25 cellular contexts compared by ENCODE assay signal in the genomic region with DNA sequence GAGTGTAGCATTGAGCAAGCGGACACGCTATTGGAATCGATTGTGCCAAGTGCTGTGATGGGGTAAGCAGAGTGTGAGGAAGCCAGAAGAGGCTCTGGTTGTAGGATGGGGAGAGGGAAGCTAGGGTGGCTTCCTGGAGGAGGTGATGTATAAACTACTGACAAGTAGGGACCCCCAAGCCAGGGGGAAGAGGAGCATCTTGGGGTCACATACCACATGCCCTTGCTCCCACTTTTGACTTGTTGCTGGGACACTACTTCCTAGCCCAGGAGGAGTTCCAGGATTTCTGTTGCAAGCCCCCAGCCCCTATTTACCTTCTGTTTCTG. TPM values are rescaled to one million over a fixed set of nuclear protein-coding genes. Genes with fewer than 3 reads are reported as not detected.
DNase-seq lines count a peak whose midpoint lies in the region; ATAC-seq, FAIRE-seq and TF ChIP-seq lines count a peak whose summit lies in the region.
"Had no signal": no experiment of that assay in that cellular context is flagged by ENCODE, and none has a peak within 500 bp of the region (broad histone marks: within the 10 kb centered on the region; RNA-seq: fewer than 3 reads in every experiment).

No MANE protein-coding gene starts in this region.

- no peak for DNase-seq in GM23338 (ENCODE audit: low spot score)
- DNase-seq in RWPE1 (ENCODE audit: low spot score) = no peak
- DNase-seq in foreskin keratinocyte = no peak
- DNase-seq in posterior vena cava (ENCODE audit: low spot score) = peak; percentile 59
- DNase-seq in kidney = no peak
- DNase-seq in midbrain (lab: John Stamatoyannopoulos, UW) = no peak
- DNase-seq: activated gamma-delta T cell treated with Interleukin-2 at 50 U/mL for 16 hours; activated T-cell treated with anti-CD3 and anti-CD28 coated beads, Interleukin-2, amount 50 U/mL, for 24 hours; brain microvascular endothelial cell; DND-41; effector CD8-positive, alpha-beta T cell; Karpas-422; left lung; natural killer cell; NCI-H146; NCI-H446; NCI-H774; pancreas; stimulated activated CD4-positive, alpha-beta T cell treated with anti-CD3 and anti-CD28 coated beads, Interleukin-4, amount 100 ng/mL, for 24 hours; stimulated activated naive B cell treated with anti-CD40 and anti-IgM and Interleukin-4, amounts not matched to agents 10 μg/mL and 1 μg/mL and 100 μg/mL, for 72 hours had no signal

- no peak overlapping the region for H3K4me3 Mint-ChIP-seq in GM23338
- H3K4me3 Mint-ChIP-seq: activated T-cell treated with anti-CD3 and anti-CD28 coated beads, Interleukin-2, amount 50 U/mL, for 24 hours; CD14-positive monocyte; natural killer cell; stimulated activated naive B cell treated with anti-CD40 and anti-IgM and Interleukin-4, amounts not matched to agents 10 μg/mL and 1 μg/mL and 100 μg/mL, for 72 hours had no signal

- no peak for ATAC-seq in GM23338
- no peak for ATAC-seq in foreskin keratinocyte
- no peak for ATAC-seq in HG03196 (IDR thresholded peaks at IDR 0.05; ENCODE audit: unreplicated experiment)
- ATAC-seq: natural killer cell had no signal

- TF ChIP-seq CTCF in GM23338 (conservative IDR thresholded peaks at IDR 0.05; ENCODE audit: low read depth in 2 of 2) (no peak), RWPE1 (conservative IDR thresholded peaks at IDR 0.05; ENCODE audit: low read depth) (no peak), foreskin keratinocyte (conservative IDR thresholded peaks at IDR 0.05) (no peak), kidney (IDR thresholded peaks at IDR 0.05; ENCODE audit: borderline replicate concordance, extremely low read depth, insufficient read depth) (no peak)

- no peaks in the 10 kb centered on the region for H3K9me2 ChIP-seq in GM23338 (ENCODE audit: insufficient read depth)

- no peak overlapping the region for H3K27ac Mint-ChIP-seq in GM23338
- H3K27ac Mint-ChIP-seq: activated T-cell treated with anti-CD3 and anti-CD28 coated beads, Interleukin-2, amount 50 U/mL, for 24 hours; CD14-positive monocyte; natural killer cell; stimulated activated naive B cell treated with anti-CD40 and anti-IgM and Interleukin-4, amounts not matched to agents 10 μg/mL and 1 μg/mL and 100 μg/mL, for 72 hours had no signal

- no peaks in the 10 kb centered on the region for H3K36me3 Mint-ChIP-seq in GM23338 (ENCODE audit: low read depth)
- H3K36me3 Mint-ChIP-seq: CD14-positive monocyte, natural killer cell had no signal

- CTCF ChIA-PET in RWPE1 (lab: Yijun Ruan, JAX) = interaction anchor here (1.4 kb wide), 1 partner anchor 35 kb away, joined by 5 read pairs; no protein-coding TSS in a partner anchor

- H3K27me3 Mint-ChIP-seq in GM23338 (ENCODE audit: insufficient read depth, low read depth, poor library complexity) = peaks cover 3% of the 10 kb centered on the region

- no peak overlapping the region for H3K9ac ChIP-seq in kidney (ENCODE audit: low read length in 2 of 2)

- H3K36me3 ChIP-seq in GM23338 (ENCODE audit: insufficient read depth) (no peaks in the 10 kb centered on the region), kidney (ENCODE audit: control insufficient read depth in 1 of 2, insufficient read depth in 2 of 2, low read length in 2 of 2) (no peaks in the 10 kb centered on the region)
- H3K36me3 ChIP-seq: adrenal gland, brain microvascular endothelial cell, left lung, pancreas had no signal

- peak overlapping the region; percentile 90 for H2AFZ ChIP-seq in GM23338

- H3K27me3 ChIP-seq in GM23338 (ENCODE audit: insufficient read depth) (no peaks in the 10 kb centered on the region), foreskin keratinocyte (no peaks in the 10 kb centered on the region)
- H3K27me3 ChIP-seq: pancreas had no signal

- intact Hi-C loops in posterior vena cava (cut with DNase I) (no loop called here), kidney (cut with DNase I) (no loop called here)

- no peaks in the 10 kb centered on the region for H3K79me2 ChIP-seq in GM23338 (replicated peaks; ENCODE audit: insufficient read depth)

- POLR2A ChIA-PET in RWPE1 (lab: Yijun Ruan, JAX; ENCODE audit: low non-redundant PET) = no interaction called here

- no peak overlapping the region for H3K4me2 ChIP-seq in GM23338

- H3F3A ChIP-seq in GM23338 (replicated peaks; ENCODE audit: low read depth) = no peaks in the 10 kb centered on the region

- no peak for FAIRE-seq in kidney (lab: Jason Lieb, UNC)
- FAIRE-seq: frontal cortex, pancreas had no signal

- H4K20me1 ChIP-seq in GM23338 (replicated peaks; ENCODE audit: insufficient read depth) = no peaks in the 10 kb centered on the region

- H3K4me1 ChIP-seq in GM23338 (ENCODE audit: insufficient read depth) = peaks cover 3% of the 10 kb centered on the region; the same call in 1 of the 2 replicates
- H3K4me1 ChIP-seq in foreskin keratinocyte = peaks cover 9% of the 10 kb centered on the region
- peaks cover 3 to 5% of the 10 kb centered on the region in 2 donors for H3K4me1 ChIP-seq in kidney (ENCODE audit: control insufficient read depth in 1 of 2, insufficient read depth in 1 of 2, low read depth in 1 of 2, low read length in 2 of 2)
- H3K4me1 ChIP-seq: adrenal gland, left lung, pancreas had no signal

- no peak overlapping the region for H3K27ac ChIP-seq in GM23338 (ENCODE audit: low read depth)
- peak overlapping the region; percentile 90 for H3K27ac ChIP-seq in RWPE1
- peak overlapping the region; percentile 85 for H3K27ac ChIP-seq in foreskin keratinocyte
- H3K27ac ChIP-seq in kidney (ENCODE audit: low read depth in 2 of 2, low read length in 2 of 2) = no peak overlapping the region
- H3K27ac ChIP-seq: adrenal gland, brain microvascular endothelial cell, HL-60, left lung, pancreas had no signal

- peaks cover 5% of the 10 kb centered on the region; the same call in 1 of the 3 replicates for H3K9me3 Mint-ChIP-seq in GM23338
- H3K9me3 Mint-ChIP-seq: natural killer cell had no signal

- H3K9me3 ChIP-seq in kidney (ENCODE audit: control insufficient read depth in 1 of 2, low read length in 2 of 2) = no peaks in the 10 kb centered on the region
- H3K9me3 ChIP-seq: adrenal gland, left lung, pancreas had no signal

- H3K4me3 ChIP-seq in GM23338 (no peak overlapping the region), kidney (ENCODE audit: low read length in 2 of 2) (no peak overlapping the region)
- H3K4me3 ChIP-seq: adrenal gland, left lung, pancreas had no signal

- H3K4me1 Mint-ChIP-seq in GM23338 = peaks cover 18% of the 10 kb centered on the region
- H3K4me1 Mint-ChIP-seq: CD14-positive monocyte, natural killer cell had no signal

TF ChIP-seq in GM23338, 12 proteins besides CTCF, POLR2A, EP300 and RAD21:
- no peak for TF ChIP-seq STAT1 (IDR thresholded peaks at IDR 0.05; ENCODE audit: unreplicated experiment)
- no peak for TF ChIP-seq ZNF331 (CRISPR knock-in tag; IDR thresholded peaks at IDR 0.05; ENCODE audit: low read depth)
- TF ChIP-seq JUNB (IDR thresholded peaks at IDR 0.05; ENCODE audit: unreplicated experiment) = no peak
- TF ChIP-seq, protein P1, sequence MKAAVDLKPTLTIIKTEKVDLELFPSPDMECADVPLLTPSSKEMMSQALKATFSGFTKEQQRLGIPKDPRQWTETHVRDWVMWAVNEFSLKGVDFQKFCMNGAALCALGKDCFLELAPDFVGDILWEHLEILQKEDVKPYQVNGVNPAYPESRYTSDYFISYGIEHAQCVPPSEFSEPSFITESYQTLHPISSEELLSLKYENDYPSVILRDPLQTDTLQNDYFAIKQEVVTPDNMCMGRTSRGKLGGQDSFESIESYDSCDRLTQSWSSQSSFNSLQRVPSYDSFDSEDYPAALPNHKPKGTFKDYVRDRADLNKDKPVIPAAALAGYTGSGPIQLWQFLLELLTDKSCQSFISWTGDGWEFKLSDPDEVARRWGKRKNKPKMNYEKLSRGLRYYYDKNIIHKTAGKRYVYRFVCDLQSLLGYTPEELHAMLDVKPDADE (IDR thresholded peaks at IDR 0.05) = no peak
- no peak for TF ChIP-seq REST (IDR thresholded peaks at IDR 0.05; ENCODE audit: unreplicated experiment)
TF ChIP-seq in GM23338: peak in this region for 0.

RNA-seq across cellular contexts. Expression of gene IFNLR1, which starts 49.9 kb away (rescaled TPM):
- total RNA-seq in GM23338 (2014; rRNA removed; shearing (Covaris generic)) = 4.2 and 4.3 TPM in 2 replicates
- polyA plus RNA-seq in GM23338 (2016; fragmentation: Nextera tagmentation; extraction: Ambion mirVana) = 6.2 and 8.9 TPM in 2 replicates
- total RNA-seq in foreskin keratinocyte = 10.9 and 11.9 TPM in 2 replicates
- polyA plus RNA-seq in foreskin keratinocyte = 6.1 and 9.5 TPM in 2 replicates
- total RNA-seq in posterior vena cava = under 1 TPM; 0.43 to 0.51 TPM
- total RNA-seq in kidney = 4.8 TPM
- polyA plus RNA-seq in kidney (ENCODE audit: insufficient read depth, low read depth, low replicate concordance) = 1.6 TPM
- polyA plus RNA-seq: CD14-positive monocyte had no signal

Comparison
In these comparisons a context has a peak if more than half of its experiments do, and no peak if none do; other contexts are left out.
1. H3K27ac ChIP-seq: peak in RWPE1 (single experiment) and foreskin keratinocyte (single experiment); none in GM23338 (single experiment) and kidney (0 of 2).